ENCODE assay signal across 1 cellular context in genomic region chr21:16978309-16978895, GRCh38.
TF ChIP-seq lines count a peak whose summit lies in the region.

No MANE protein-coding gene starts in this region.

TF ChIP-seq in GM23338, 12 proteins besides CTCF, POLR2A, EP300 and RAD21 (continued from another document):
- TF ChIP-seq, protein P1, sequence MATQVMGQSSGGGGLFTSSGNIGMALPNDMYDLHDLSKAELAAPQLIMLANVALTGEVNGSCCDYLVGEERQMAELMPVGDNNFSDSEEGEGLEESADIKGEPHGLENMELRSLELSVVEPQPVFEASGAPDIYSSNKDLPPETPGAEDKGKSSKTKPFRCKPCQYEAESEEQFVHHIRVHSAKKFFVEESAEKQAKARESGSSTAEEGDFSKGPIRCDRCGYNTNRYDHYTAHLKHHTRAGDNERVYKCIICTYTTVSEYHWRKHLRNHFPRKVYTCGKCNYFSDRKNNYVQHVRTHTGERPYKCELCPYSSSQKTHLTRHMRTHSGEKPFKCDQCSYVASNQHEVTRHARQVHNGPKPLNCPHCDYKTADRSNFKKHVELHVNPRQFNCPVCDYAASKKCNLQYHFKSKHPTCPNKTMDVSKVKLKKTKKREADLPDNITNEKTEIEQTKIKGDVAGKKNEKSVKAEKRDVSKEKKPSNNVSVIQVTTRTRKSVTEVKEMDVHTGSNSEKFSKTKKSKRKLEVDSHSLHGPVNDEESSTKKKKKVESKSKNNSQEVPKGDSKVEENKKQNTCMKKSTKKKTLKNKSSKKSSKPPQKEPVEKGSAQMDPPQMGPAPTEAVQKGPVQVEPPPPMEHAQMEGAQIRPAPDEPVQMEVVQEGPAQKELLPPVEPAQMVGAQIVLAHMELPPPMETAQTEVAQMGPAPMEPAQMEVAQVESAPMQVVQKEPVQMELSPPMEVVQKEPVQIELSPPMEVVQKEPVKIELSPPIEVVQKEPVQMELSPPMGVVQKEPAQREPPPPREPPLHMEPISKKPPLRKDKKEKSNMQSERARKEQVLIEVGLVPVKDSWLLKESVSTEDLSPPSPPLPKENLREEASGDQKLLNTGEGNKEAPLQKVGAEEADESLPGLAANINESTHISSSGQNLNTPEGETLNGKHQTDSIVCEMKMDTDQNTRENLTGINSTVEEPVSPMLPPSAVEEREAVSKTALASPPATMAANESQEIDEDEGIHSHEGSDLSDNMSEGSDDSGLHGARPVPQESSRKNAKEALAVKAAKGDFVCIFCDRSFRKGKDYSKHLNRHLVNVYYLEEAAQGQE (IDR thresholded peaks at IDR 0.05; ENCODE audit: unreplicated experiment) = no peak
